ENCODE assay signal across 8 cellular contexts in genomic region chr17:78839762-78840529, GRCh38. TPM values are rescaled to one million over a fixed set of nuclear protein-coding genes. Genes with fewer than 3 reads are reported as not detected.
DNase-seq lines count a peak whose midpoint lies in the region; ATAC-seq and TF ChIP-seq lines count a peak whose summit lies in the region.

No MANE protein-coding gene starts in this region.

- H3K9ac ChIP-seq in SK-N-MC (ENCODE audit: insufficient read length), result peak overlapping the region; percentile 96

- H3K36me3 ChIP-seq in SK-N-MC (ENCODE audit: insufficient read depth, low read length) (peaks cover 29% of the 10 kb centered on the region), adrenal gland (replicated peaks in 1 of 2) (peaks cover 0 to 32% of the 10 kb centered on the region in 2 donors), right atrium auricular region (peaks cover 33% of the 10 kb centered on the region), gastrocnemius medialis (peaks cover 3 to 28% of the 10 kb centered on the region in 2 donors)

- peak; percentile 29 for ATAC-seq in GM18907 (IDR thresholded peaks at IDR 0.05; ENCODE audit: unreplicated experiment)
- ATAC-seq in HG03196 (IDR thresholded peaks at IDR 0.05; ENCODE audit: unreplicated experiment), result peak; percentile 18
- ATAC-seq in gastrocnemius medialis, result peak; percentile 29 to 30

- H3K4me3 ChIP-seq in SK-N-MC (peak overlapping the region; percentile 94), adrenal gland (peak overlapping the region in 3 of 4 donors; percentile 66 to 94 (median 70)), right atrium auricular region (peak overlapping the region; percentile 90 to 91), gastrocnemius medialis (peak overlapping the region; percentile 86 to 92 (median 88))

- H3K4me1 ChIP-seq in adrenal gland (replicated peaks in 1 of 2), result peaks cover 10 to 18% of the 10 kb centered on the region in 2 donors
- H3K4me1 ChIP-seq in right atrium auricular region, result peaks cover 0 to 20% of the 10 kb centered on the region in 2 donors
- peaks cover 13 to 18% of the 10 kb centered on the region in 2 donors for H3K4me1 ChIP-seq in gastrocnemius medialis

- H3K27ac ChIP-seq in SK-N-MC (peak overlapping the region; percentile 56; the same call in 1 of the 2 replicates), adrenal gland (peak overlapping the region; percentile 88 to 100 (median 99)), right atrium auricular region (peak overlapping the region; percentile 96 to 99), gastrocnemius medialis (peak overlapping the region; percentile 91 to 97 (median 96))

- in situ Hi-C loops in ACHN (cut with HindIII; ENCODE audit: low pct_ligation_motif_present, low pct_unique_long_range_greater_than_20kb, low sequenced_read_pairs) (no loop called here), gastrocnemius medialis (cut with MboI; ENCODE audit: low sequenced_read_pairs in 4 of 4) (no loop called here)

- DNase-seq in ACHN, result peak; percentile 42
- no peak for DNase-seq in SK-N-MC (ENCODE audit: low read depth, low spot score)
- peak; percentile 49 to 71 (median 65) for DNase-seq in adrenal gland
- DNase-seq in right atrium auricular region (ENCODE audit: low spot score), result peak; percentile 65
- no peak for DNase-seq in gastrocnemius medialis
- DNase-seq in NCI-H526 treated with DMSO at 0.1 percent for 48 hours (lab: John Stamatoyannopoulos, UW), result no peak

- H3K27me3 ChIP-seq in adrenal gland (no peaks in the 10 kb centered on the region), right atrium auricular region (no peaks in the 10 kb centered on the region), gastrocnemius medialis (no peaks in the 10 kb centered on the region)

- TF ChIP-seq POLR2A in adrenal gland (IDR thresholded peaks at IDR 0.05) (peak in 1 of 2 donors; percentile 21), gastrocnemius medialis (IDR thresholded peaks at IDR 0.05) (peak in 1 of 2 donors; percentile 37)

- H3K9me3 ChIP-seq in SK-N-MC (ENCODE audit: low read depth, low read length) (no peaks in the 10 kb centered on the region), adrenal gland (replicated peaks in 1 of 3) (no peaks in the 10 kb centered on the region), right atrium auricular region (no peaks in the 10 kb centered on the region), gastrocnemius medialis (no peaks in the 10 kb centered on the region)

- 0 to 1% (median 1%) methylated on average over 8 to 73 of the region's 73 CpGs for WGBS in adrenal gland, 4 donors

- intact Hi-C loops in adrenal gland (cut with DNase I), result no loop called here
- intact Hi-C loops in gastrocnemius medialis (cut with DNase I; ENCODE audit: low total_unique reads), result loop anchor here (1.0 to 5.0 kb wide), 4 partner anchors 43 to 163 kb away; partner anchors contain the start of gene CYTH1

- TF ChIP-seq CTCF in adrenal gland (IDR thresholded peaks at IDR 0.05), result no peak
- TF ChIP-seq CTCF in right atrium auricular region (IDR thresholded peaks at IDR 0.05), result no peak
- TF ChIP-seq CTCF in gastrocnemius medialis (IDR thresholded peaks at IDR 0.05 in 4 of 5, conservative IDR thresholded peaks at IDR 0.05 in 1 of 5), result no peak

RNA-seq across cellular contexts. Expression of gene USP36, which starts 0.7 kb away (rescaled TPM):
- total RNA-seq in adrenal gland (10 to 100 TPM; 15.7 to 69.1 (median 47.1) TPM), right atrium auricular region (10 to 100 TPM; 15.4 to 18.1 TPM), gastrocnemius medialis (10 to 100 TPM; 15.2 to 21.1 (median 20.0) TPM)
- polyA plus RNA-seq in adrenal gland, result 10 to 100 TPM; 19.7 to 48.8 (median 44.8) TPM

RNA-seq across cellular contexts. Expression of gene CYTH1, which starts 57.9 kb away (rescaled TPM):
- 100 to 1,000 TPM in 1 of 8 donors, 10 to 100 TPM in 7; 26.0 to 141 (median 56.2) TPM for total RNA-seq in adrenal gland
- polyA plus RNA-seq in adrenal gland, result 10 to 100 TPM; 32.6 to 45.2 (median 35.3) TPM
- 10 to 100 TPM; 23.8 to 31.0 TPM for total RNA-seq in right atrium auricular region
- total RNA-seq in gastrocnemius medialis, result 10 to 100 TPM; 24.7 to 43.7 (median 32.4) TPM

Comparison
In these comparisons a context has a peak if more than half of its experiments do, and no peak if none do; other contexts are left out.
1. DNase-seq: peak in ACHN (single experiment), adrenal gland (7 of 7) and right atrium auricular region (single experiment); none in SK-N-MC (single experiment), gastrocnemius medialis (0 of 2) and NCI-H526 treated with DMSO at 0.1 percent for 48 hours (single experiment).
2. Peak in every context shown above with its lines, with median percentiles within 50 percentile points of each other: ATAC-seq, H3K27ac ChIP-seq and H3K4me3 ChIP-seq.